ENCODE assay signal across 11 cellular contexts in genomic region chr12:34373926-34374325, GRCh38.
"Had no signal": no experiment of that assay in that cellular context is flagged by ENCODE, and none has a peak within 500 bp of the region (broad histone marks: within the 10 kb centered on the region; RNA-seq: fewer than 3 reads in every experiment).

No MANE protein-coding gene starts in this region.

- H3K36me3 ChIP-seq: HAP-1 had no signal

- H3K4me2 ChIP-seq: GM23338 had no signal

- H3K4me1 ChIP-seq: HAP-1 had no signal

- H3K9me3 ChIP-seq: HAP-1 had no signal

- H3K4me1 Mint-ChIP-seq: GM23338, H9 had no signal

- H2AFZ ChIP-seq: GM23248, GM23338 had no signal

- H3K4me3 Mint-ChIP-seq: GM23338, H9, HFFc6 had no signal

- FAIRE-seq: H1, H54 had no signal

- DNase-seq: GM23248, GOT3, H7, H9, HCEC 1CT, HFFc6 had no signal

- ATAC-seq: GM23338, HCT116 had no signal

- H3K9ac ChIP-seq: GM23248 had no signal

- H3K4me3 ChIP-seq: GM23248, GM23338, HAP-1 had no signal

- H3K27ac Mint-ChIP-seq: GM23338, H9, HFFc6 had no signal

- H3K27ac ChIP-seq: GM23248 had no signal
